Comparison of ENCODE assay signal across 16 cellular contexts in the genomic region with DNA sequence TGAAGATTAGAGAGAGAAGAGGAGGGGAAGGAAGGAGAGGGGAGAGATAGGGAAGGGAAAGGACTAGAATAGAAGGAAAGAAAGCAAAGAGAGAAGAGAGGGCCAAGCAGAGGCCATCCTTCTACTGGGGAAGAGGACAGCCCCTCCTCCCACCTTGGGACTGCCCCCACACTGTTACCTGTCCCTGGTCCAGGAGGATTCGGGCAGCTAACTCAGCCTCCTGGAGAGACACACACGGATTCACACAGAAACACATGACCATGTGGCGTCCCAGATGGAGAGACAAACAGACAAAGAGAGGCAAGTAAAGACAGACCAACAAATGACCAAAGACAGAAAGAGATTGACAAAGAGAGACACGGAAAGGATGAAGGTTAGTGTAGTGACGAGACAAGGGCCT. TPM values are rescaled to one million over a fixed set of nuclear protein-coding genes. Genes with fewer than 3 reads are reported as not detected.
DNase-seq lines count a peak whose midpoint lies in the region; ATAC-seq and TF ChIP-seq lines count a peak whose summit lies in the region.
"Had no signal": no experiment of that assay in that cellular context is flagged by ENCODE, and none has a peak within 500 bp of the region (broad histone marks: within the 10 kb centered on the region; RNA-seq: fewer than 3 reads in every experiment).

No MANE protein-coding gene starts in this region.

- peak overlapping the region; percentile 61 to 86 (median 74) for H3K4me3 Mint-ChIP-seq in CD4-positive, CD25-positive, alpha-beta regulatory T cell
- peak overlapping the region; percentile 95 for H3K4me3 Mint-ChIP-seq in T-helper 17 cell
- H3K4me3 Mint-ChIP-seq in immature natural killer cell: peak overlapping the region; percentile 13 to 60 (median 53)
- H3K4me3 Mint-ChIP-seq in progenitor cell of endocrine pancreas (ENCODE audit: low read depth): peak overlapping the region; percentile 9

- peaks cover 3% of the 10 kb centered on the region for H3K27me3 ChIP-seq in CD4-positive, CD25-positive, alpha-beta regulatory T cell (ENCODE audit: control insufficient read depth, insufficient read depth, low read length)

- peaks cover 29% of the 10 kb centered on the region for H3K36me3 Mint-ChIP-seq in CD4-positive, CD25-positive, alpha-beta regulatory T cell
- H3K36me3 Mint-ChIP-seq in T-helper 17 cell (ENCODE audit: low read depth): peaks cover 6% of the 10 kb centered on the region
- peaks cover 5 to 18% (median 7%) of the 10 kb centered on the region in 3 donors for H3K36me3 Mint-ChIP-seq in immature natural killer cell
- peaks cover 3% of the 10 kb centered on the region for H3K36me3 Mint-ChIP-seq in progenitor cell of endocrine pancreas (ENCODE audit: insufficient read depth)

- peak overlapping the region in 1 of 3 donors; percentile 31 for H3K27ac Mint-ChIP-seq in CD4-positive, CD25-positive, alpha-beta regulatory T cell
- peak overlapping the region; percentile 72 for H3K27ac Mint-ChIP-seq in T-helper 17 cell
- H3K27ac Mint-ChIP-seq in immature natural killer cell: peak overlapping the region in 1 of 6 donors; percentile 29
- no peak overlapping the region for H3K27ac Mint-ChIP-seq in progenitor cell of endocrine pancreas

- peaks cover 20% of the 10 kb centered on the region for H3K4me1 ChIP-seq in CD4-positive, CD25-positive, alpha-beta regulatory T cell (ENCODE audit: control insufficient read depth, insufficient read depth, low read length, poor library complexity, severe bottlenecking)

- H3K27me3 Mint-ChIP-seq in CD4-positive, CD25-positive, alpha-beta regulatory T cell: peaks cover 21% of the 10 kb centered on the region
- H3K27me3 Mint-ChIP-seq in T-helper 17 cell (no peaks in the 10 kb centered on the region), immature natural killer cell (ENCODE audit: low read depth in 3 of 3) (peaks cover 6 to 11% (median 6%) of the 10 kb centered on the region in 3 donors), progenitor cell of endocrine pancreas (peaks cover 9% of the 10 kb centered on the region)

- no peak for ATAC-seq in CD4-positive, CD25-positive, alpha-beta regulatory T cell (ENCODE audit: low read depth in 2 of 2)
- ATAC-seq in T-helper 17 cell (no peak), left lobe of liver (no peak), esophagus mucosa (no peak), GM18861 (IDR thresholded peaks at IDR 0.05; ENCODE audit: unreplicated experiment) (no peak), GM21528 (IDR thresholded peaks at IDR 0.05; ENCODE audit: low FRiP score, unreplicated experiment) (no peak)

- H3K36me3 ChIP-seq in CD4-positive, CD25-positive, alpha-beta regulatory T cell (ENCODE audit: control insufficient read depth, insufficient read depth, low read length): peaks cover 9% of the 10 kb centered on the region

- no peak overlapping the region for H3K4me3 ChIP-seq in CD4-positive, CD25-positive, alpha-beta regulatory T cell (ENCODE audit: low read depth, low read length)

- H3K27ac ChIP-seq in CD4-positive, CD25-positive, alpha-beta regulatory T cell (ENCODE audit: insufficient read depth, low read length, poor library complexity, severe bottlenecking): no peak overlapping the region
- H3K27ac ChIP-seq: VCaP had no signal

- no peak for TF ChIP-seq CTCF in progenitor cell of endocrine pancreas (IDR thresholded peaks at IDR 0.05; ENCODE audit: unreplicated experiment)

- no peaks in the 10 kb centered on the region for H3K9me3 Mint-ChIP-seq in CD4-positive, CD25-positive, alpha-beta regulatory T cell
- no peaks in the 10 kb centered on the region for H3K9me3 Mint-ChIP-seq in immature natural killer cell
- H3K9me3 Mint-ChIP-seq in progenitor cell of endocrine pancreas (ENCODE audit: low read depth): no peaks in the 10 kb centered on the region

- peaks cover 0 to 32% (median 12%) of the 10 kb centered on the region in 4 donors for H3K4me1 Mint-ChIP-seq in CD4-positive, CD25-positive, alpha-beta regulatory T cell
- H3K4me1 Mint-ChIP-seq in T-helper 17 cell: peaks cover 21% of the 10 kb centered on the region
- peaks cover 11 to 20% of the 10 kb centered on the region in 2 donors for H3K4me1 Mint-ChIP-seq in immature natural killer cell
- peaks cover 24% of the 10 kb centered on the region for H3K4me1 Mint-ChIP-seq in progenitor cell of endocrine pancreas (ENCODE audit: low read depth)

- no peaks in the 10 kb centered on the region for H3K9me3 ChIP-seq in CD4-positive, CD25-positive, alpha-beta regulatory T cell (ENCODE audit: control insufficient read depth in 2 of 2, low read length in 2 of 2)
- H3K9me3 ChIP-seq in T-helper 17 cell (ENCODE audit: control insufficient read depth, low read length, poor library complexity, severe bottlenecking): no peaks in the 10 kb centered on the region

- DNase-seq in CD4-positive, CD25-positive, alpha-beta regulatory T cell: no peak
- no peak for DNase-seq in T-helper 17 cell
- DNase-seq in immature natural killer cell: no peak
- DNase-seq in progenitor cell of endocrine pancreas (ENCODE audit: low spot score, unreplicated experiment): no peak
- no peak for DNase-seq in left lobe of liver (ENCODE audit: low spot score)
- DNase-seq: amniotic stem cell; effector memory CD4-positive, alpha-beta T cell; EL; NCI-H2081 treated with DMSO at 0.1 percent for 48 hours; SHP77 treated with DMSO at 0.1 percent for 48 hours; stimulated activated CD4-positive, alpha-beta T cell treated with anti-CD3 and anti-CD28 coated beads, Interleukin-1b, Interleukin-23, amount 100 ng/mL, for 48 hours had no signal

RNA-seq across cellular contexts. Expression of gene NDRG2, which starts 2.2 kb away (rescaled TPM):
- total RNA-seq in CD4-positive, CD25-positive, alpha-beta regulatory T cell: 15.7 TPM
- 10 to 100 TPM; 13.3 to 19.6 (median 18.0) TPM for polyA plus RNA-seq in CD4-positive, CD25-positive, alpha-beta regulatory T cell
- 10 to 100 TPM; 29.8 to 38.2 TPM for total RNA-seq in T-helper 17 cell
- 10 to 100 TPM; 10.9 to 40.0 (median 19.9) TPM for polyA plus RNA-seq in immature natural killer cell
- total RNA-seq in progenitor cell of endocrine pancreas: 58.6 and 61.5 TPM in 2 replicates
- 165 TPM for total RNA-seq in left lobe of liver
- total RNA-seq in esophagus mucosa: 54.7 TPM

RNA-seq across cellular contexts. Expression of gene TPPP2, which starts 7.3 kb away (rescaled TPM):
- not detected for total RNA-seq in CD4-positive, CD25-positive, alpha-beta regulatory T cell
- not detected for polyA plus RNA-seq in CD4-positive, CD25-positive, alpha-beta regulatory T cell
- total RNA-seq in T-helper 17 cell: not detected
- polyA plus RNA-seq in immature natural killer cell: not detected
- 0.84 TPM in 1 of 2 replicates, not detected in the other for total RNA-seq in progenitor cell of endocrine pancreas
- 4.6 TPM for total RNA-seq in left lobe of liver
- not detected for total RNA-seq in esophagus mucosa

RNA-seq across cellular contexts. Expression of gene RNASE13, which starts 11.9 kb away (rescaled TPM):
- total RNA-seq in CD4-positive, CD25-positive, alpha-beta regulatory T cell: not detected
- polyA plus RNA-seq in CD4-positive, CD25-positive, alpha-beta regulatory T cell: not detected
- total RNA-seq in T-helper 17 cell: not detected
- not detected for polyA plus RNA-seq in immature natural killer cell
- total RNA-seq in progenitor cell of endocrine pancreas: not detected in 2 replicates
- total RNA-seq in left lobe of liver: 0.10 TPM
- not detected for total RNA-seq in esophagus mucosa
- total RNA-seq: lower leg skin had no signal

RNA-seq across cellular contexts. Expression of gene RNASE7, which starts 19.5 kb away (rescaled TPM):
- total RNA-seq in CD4-positive, CD25-positive, alpha-beta regulatory T cell: not detected
- polyA plus RNA-seq in CD4-positive, CD25-positive, alpha-beta regulatory T cell: not detected
- not detected for total RNA-seq in T-helper 17 cell
- not detected for polyA plus RNA-seq in immature natural killer cell
- not detected in 2 replicates for total RNA-seq in progenitor cell of endocrine pancreas
- 0.13 TPM for total RNA-seq in left lobe of liver
- total RNA-seq in esophagus mucosa: 2.7 TPM

RNA-seq across cellular contexts. Expression of gene SLC39A2, which starts 23.6 kb away (rescaled TPM):
- total RNA-seq in CD4-positive, CD25-positive, alpha-beta regulatory T cell: not detected
- not detected for polyA plus RNA-seq in CD4-positive, CD25-positive, alpha-beta regulatory T cell
- total RNA-seq in T-helper 17 cell (not detected), progenitor cell of endocrine pancreas (not detected in 2 replicates), left lobe of liver (not detected), esophagus mucosa (15.7 TPM)
- not detected for polyA plus RNA-seq in immature natural killer cell

Comparison
In these comparisons a context has a peak if more than half of its experiments do, and no peak if none do; other contexts are left out.
1. H3K4me3 Mint-ChIP-seq: peak in every context shown above with its lines; median percentile 95 in T-helper 17 cell; 74 in CD4-positive, CD25-positive, alpha-beta regulatory T cell; 53 in immature natural killer cell; 9 in progenitor cell of endocrine pancreas.